ENCODE assay signal across 12 cellular contexts in the genomic region with DNA sequence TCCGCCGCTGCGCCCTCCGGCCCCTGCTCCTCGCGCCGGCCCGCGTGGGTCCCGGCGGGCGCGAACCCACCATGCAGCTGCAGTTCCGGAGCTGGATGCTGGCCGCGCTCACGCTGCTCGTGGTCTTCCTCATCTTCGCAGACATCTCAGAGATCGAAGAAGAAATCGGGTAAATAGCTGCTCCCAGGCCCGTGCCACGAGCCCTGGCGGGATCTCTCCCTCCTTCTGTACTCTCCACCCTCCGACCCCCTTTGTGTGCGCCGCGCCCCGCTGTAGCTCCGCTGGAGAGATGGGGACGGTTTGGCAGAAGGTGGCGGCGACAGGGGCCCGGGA. TPM values are rescaled to one million over a fixed set of nuclear protein-coding genes. Genes with fewer than 3 reads are reported as not detected.
DNase-seq lines count a peak whose midpoint lies in the region; ATAC-seq and TF ChIP-seq lines count a peak whose summit lies in the region.
"Had no signal": no experiment of that assay in that cellular context is flagged by ENCODE, and none has a peak within 500 bp of the region (broad histone marks: within the 10 kb centered on the region; RNA-seq: fewer than 3 reads in every experiment).

No MANE protein-coding gene starts in this region.

- no peaks in the 10 kb centered on the region for H3K9me3 ChIP-seq in mesenchymal stem cell (ENCODE audit: control insufficient read depth, low read length)
- H3K9me3 ChIP-seq: SK-N-SH had no signal

- H3K27me3 ChIP-seq in mesenchymal stem cell (ENCODE audit: control insufficient read depth in 1 of 2, insufficient read depth in 1 of 2, low read length in 2 of 2): peaks cover 61 to 83% of the 10 kb centered on the region in 2 experiments

- peaks cover 85% of the 10 kb centered on the region for H3K27me3 Mint-ChIP-seq in stimulated activated naive CD8-positive, alpha-beta T cell treated with anti-CD3 and anti-CD28 coated beads, Interleukin-15, amount 100 ng/mL, for 72 hours
- H3K27me3 Mint-ChIP-seq in chondrocyte (ENCODE audit: low read depth): peaks cover 50% of the 10 kb centered on the region

- H3K79me1 ChIP-seq in mesenchymal stem cell (replicated peaks; ENCODE audit: low read length, poor library complexity, severe bottlenecking): no peaks in the 10 kb centered on the region

- H3K36me3 Mint-ChIP-seq in chondrocyte (ENCODE audit: low read depth): no peaks in the 10 kb centered on the region

- no peak overlapping the region for H4K8ac ChIP-seq in mesenchymal stem cell (ENCODE audit: low read length)

- no peak overlapping the region for H2BK15ac ChIP-seq in mesenchymal stem cell (ENCODE audit: low read depth, poor library complexity, severe bottlenecking)

- DNase-seq in stimulated activated naive CD8-positive, alpha-beta T cell treated with anti-CD3 and anti-CD28 coated beads, Interleukin-15, amount 100 ng/mL, for 72 hours: no peak
- DNase-seq in stimulated activated naive CD8-positive, alpha-beta T cell treated with anti-CD3 and anti-CD28 coated beads, Interleukin-15, Interleukin-2, amounts not matched to agents 100 U/mL and 50 U/mL, for 24 hours: no peak
- no peak for DNase-seq in chondrocyte (ENCODE audit: low spot score)
- DNase-seq in mesenchymal stem cell: no peak
- no peak for DNase-seq in mucosa of gallbladder (ENCODE audit: low spot score)
- no peak for DNase-seq in iPS-NIHi7 (ENCODE audit: extremely low spot score)
- DNase-seq: NCI-H1930; stimulated activated CD4-positive, alpha-beta T cell treated with anti-CD3 and anti-CD28 coated beads, Interleukin-12 subunit alpha, Interleukin-12 subunit beta, amount 100 ng/mL, for 4 hours; stimulated activated naive CD4-positive, alpha-beta T cell treated with Interleukin-2 at 50 U/mL for 16 hours had no signal

- no peak overlapping the region for H2BK5ac ChIP-seq in mesenchymal stem cell (ENCODE audit: low read depth, low read length, poor library complexity, severe bottlenecking)

- WGBS in mesenchymal stem cell: 2% methylated on average over 22 of the region's 34 CpGs

- no peak overlapping the region for H3K27ac ChIP-seq in mesenchymal stem cell (ENCODE audit: low read length, poor library complexity, severe bottlenecking)

- no peak for TF ChIP-seq CTCF in chondrocyte (IDR thresholded peaks at IDR 0.05)

- H3K14ac ChIP-seq in mesenchymal stem cell (ENCODE audit: low read length in 2 of 2): no peak overlapping the region

- H3K9me3 Mint-ChIP-seq in stimulated activated naive CD8-positive, alpha-beta T cell treated with anti-CD3 and anti-CD28 coated beads, Interleukin-15, amount 100 ng/mL, for 72 hours: no peaks in the 10 kb centered on the region
- no peaks in the 10 kb centered on the region for H3K9me3 Mint-ChIP-seq in chondrocyte (ENCODE audit: low read depth)

- no peak overlapping the region for H3K18ac ChIP-seq in mesenchymal stem cell (ENCODE audit: low read depth in 1 of 2, low read length in 2 of 2)

- peaks cover 21% of the 10 kb centered on the region for H3K4me1 Mint-ChIP-seq in stimulated activated naive CD8-positive, alpha-beta T cell treated with anti-CD3 and anti-CD28 coated beads, Interleukin-15, amount 100 ng/mL, for 72 hours
- peaks cover 18% of the 10 kb centered on the region for H3K4me1 Mint-ChIP-seq in chondrocyte (ENCODE audit: low read depth)

- no peak overlapping the region for H3K23ac ChIP-seq in mesenchymal stem cell (ENCODE audit: low read length in 2 of 2)

- peak overlapping the region; percentile 28 to 55 for H3K4me3 Mint-ChIP-seq in stimulated activated naive CD8-positive, alpha-beta T cell treated with anti-CD3 and anti-CD28 coated beads, Interleukin-15, amount 100 ng/mL, for 72 hours
- peak overlapping the region; percentile 87 for H3K4me3 Mint-ChIP-seq in chondrocyte (ENCODE audit: unreplicated experiment)

- H2BK120ac ChIP-seq in mesenchymal stem cell (ENCODE audit: low read depth, low read length): no peak overlapping the region

- H2BK12ac ChIP-seq in mesenchymal stem cell (ENCODE audit: low read length in 2 of 2): no peak overlapping the region

- peak overlapping the region; percentile 64 for H3K4me2 ChIP-seq in mesenchymal stem cell (ENCODE audit: low read length, poor library complexity, severe bottlenecking)
- H3K4me2 ChIP-seq: SK-N-SH had no signal

- H2AFZ ChIP-seq in mesenchymal stem cell (ENCODE audit: low read depth, low read length): no peak overlapping the region

- no peak overlapping the region for H3K4ac ChIP-seq in mesenchymal stem cell (ENCODE audit: low read depth in 1 of 2, low read length in 2 of 2)

- H4K91ac ChIP-seq in mesenchymal stem cell (ENCODE audit: low read length): no peak overlapping the region

- no peak for ATAC-seq in stimulated activated naive CD8-positive, alpha-beta T cell treated with anti-CD3 and anti-CD28 coated beads, Interleukin-15, amount 100 ng/mL, for 72 hours
- no peak for ATAC-seq in stimulated activated naive CD8-positive, alpha-beta T cell treated with anti-CD3 and anti-CD28 coated beads, Interleukin-15, Interleukin-2, amounts not matched to agents 100 U/mL and 50 U/mL, for 24 hours
- no peak for ATAC-seq in HG02885 (IDR thresholded peaks at IDR 0.05; ENCODE audit: poor library complexity, unreplicated experiment)
- no peak for ATAC-seq in GM19035 (IDR thresholded peaks at IDR 0.05; ENCODE audit: unreplicated experiment)

- H3K36me3 ChIP-seq in mesenchymal stem cell (ENCODE audit: control insufficient read depth in 1 of 2, insufficient read depth in 2 of 2, low read depth in 1 of 2, low read length in 2 of 2): no peaks in the 10 kb centered on the region

- peaks cover 12% of the 10 kb centered on the region for H3K4me1 ChIP-seq in mesenchymal stem cell (ENCODE audit: control insufficient read depth, insufficient read depth, low read depth, low read length)

- H3K27ac Mint-ChIP-seq in stimulated activated naive CD8-positive, alpha-beta T cell treated with anti-CD3 and anti-CD28 coated beads, Interleukin-15, amount 100 ng/mL, for 72 hours: no peak overlapping the region
- no peak overlapping the region for H3K27ac Mint-ChIP-seq in chondrocyte (ENCODE audit: unreplicated experiment)

- no peak overlapping the region for H3K9ac ChIP-seq in mesenchymal stem cell (ENCODE audit: low read length)
- H3K9ac ChIP-seq: SK-N-SH had no signal

- peak overlapping the region; percentile 37 to 38 for H3K4me3 ChIP-seq in mesenchymal stem cell (ENCODE audit: insufficient read depth in 1 of 2, low read depth in 1 of 2, low read length in 2 of 2)

- no peak overlapping the region for H2AK5ac ChIP-seq in mesenchymal stem cell (ENCODE audit: low read length, severe bottlenecking)

RNA-seq across cellular contexts. Expression of a gene that starts 0.3 kb away (rescaled TPM):
- total RNA-seq in chondrocyte (2.4 to 6.2 TPM (median 4.5 TPM) in 3 replicates), mucosa of gallbladder (0.09 TPM)
- polyA plus RNA-seq in mesenchymal stem cell (2013, experiment 1 of 2): 0.03 TPM
- polyA plus RNA-seq in mesenchymal stem cell (2013, experiment 2 of 2): 0.04 TPM
